Comparison of ENCODE assay signal across 8 cellular contexts in genomic region chr1:11337536-11338350, GRCh38.
DNase-seq lines count a peak whose midpoint lies in the region; ATAC-seq lines count a peak whose summit lies in the region.

No MANE protein-coding gene starts in this region.

- ATAC-seq in left ventricle myocardium superior (peak; percentile 38), GM21381 (IDR thresholded peaks at IDR 0.05; ENCODE audit: unreplicated experiment) (no peak), HG02798 (IDR thresholded peaks at IDR 0.05; ENCODE audit: poor library complexity, unreplicated experiment) (no peak)

- peak; percentile 53 for DNase-seq in DMS 273 treated with DMSO at 0.1 percent for 48 hours (lab: John Stamatoyannopoulos, UW)
- peak; percentile 10 for DNase-seq in LHCN-M2 (ENCODE audit: low read depth)
- DNase-seq in SHP77 treated with DMSO at 0.1 percent for 48 hours (lab: John Stamatoyannopoulos, UW) = peak; percentile 18
- DNase-seq in activated T-helper 9 cell treated with anti-CD3 and anti-CD28 coated beads, Interleukin-2, amount 50 U/mL, for 16 hours (ENCODE audit: low read depth) = peak; percentile 52
- DNase-seq in left ventricle myocardium superior = peak; percentile 70
- DNase-seq in stimulated activated CD4-positive, alpha-beta T cell treated with anti-CD3 and anti-CD28 coated beads, Interleukin-2, amount 100 ng/mL, for 24 hours = peak; percentile 78 to 80

- intact Hi-C loops in left ventricle myocardium superior (cut with micrococcal nuclease) = no loop called here

Comparison
In these comparisons a context has a peak if more than half of its experiments do, and no peak if none do; other contexts are left out.
1. DNase-seq: peak in every context shown above with its lines; median percentile 79 in stimulated activated CD4-positive, alpha-beta T cell treated with anti-CD3 and anti-CD28 coated beads, Interleukin-2, amount 100 ng/mL, for 24 hours; 70 in left ventricle myocardium superior; 53 in DMS 273 treated with DMSO at 0.1 percent for 48 hours; 52 in activated T-helper 9 cell treated with anti-CD3 and anti-CD28 coated beads, Interleukin-2, amount 50 U/mL, for 16 hours; 18 in SHP77 treated with DMSO at 0.1 percent for 48 hours; 10 in LHCN-M2.